ENCODE assay signal across 8 cellular contexts in genomic region chr6:116253188-116253504, GRCh38. TPM values are rescaled to one million over a fixed set of nuclear protein-coding genes. Genes with fewer than 3 reads are reported as not detected.
DNase-seq lines count a peak whose midpoint lies in the region; ATAC-seq, FAIRE-seq and TF ChIP-seq lines count a peak whose summit lies in the region.

No MANE protein-coding gene starts in this region.

- H4K20me1 ChIP-seq in PC-3 (ENCODE audit: low read length): 0 out of 2 replicates have a peak, but pooled peaks cover 4% of the 10 kb centered on the region

- no peaks in the 10 kb centered on the region for H3K36me3 ChIP-seq in CD4-positive, alpha-beta memory T cell (ENCODE audit: insufficient read depth, low read length)
- H3K36me3 ChIP-seq in PC-3 (ENCODE audit: low read depth, low read length) (no peaks in the 10 kb centered on the region), psoas muscle (ENCODE audit: insufficient read depth in 1 of 2, low read depth in 1 of 2) (no peaks in the 10 kb centered on the region)

- peak overlapping the region; percentile 86 for H3K4me2 ChIP-seq in PC-3 (ENCODE audit: low read length)

- no peak overlapping the region for H3K4me3 Mint-ChIP-seq in CD4-positive, alpha-beta memory T cell

- WGBS in psoas muscle, 3 donors: 39 to 42% (median 39%) methylated on average over 11 of the region's 11 CpGs

- no peak for FAIRE-seq in RCC 7860 (lab: Jason Lieb, UNC)

- no peaks in the 10 kb centered on the region for H3F3A ChIP-seq in PC-3 (ENCODE audit: low read length, unreplicated experiment)

- peak overlapping the region; percentile 66 to 96 for H3K4me3 ChIP-seq in CD4-positive, alpha-beta memory T cell (ENCODE audit: low read length in 2 of 2)
- H3K4me3 ChIP-seq in PC-3 (ENCODE audit: low read length) (peak overlapping the region; percentile 97), fibroblast of pulmonary artery (replicated peaks; ENCODE audit: low read depth, low read length) (peak overlapping the region; percentile 97), psoas muscle (peak overlapping the region; percentile 88)

- peaks cover 48% of the 10 kb centered on the region for H3K79me2 ChIP-seq in PC-3 (ENCODE audit: low read length)

- intact Hi-C loops in CD4-positive, alpha-beta memory T cell (cut with micrococcal nuclease): loop anchor here (2.0 to 10.0 kb wide), 2 partner anchors 148 to 428 kb away; partner anchors contain the start of genes KPNA5 and NT5DC1
- intact Hi-C loops in PC-3 (cut with micrococcal nuclease): no loop called here
- intact Hi-C loops in psoas muscle (cut with DNase I): no loop called here

- no peak overlapping the region for H3K27ac Mint-ChIP-seq in CD4-positive, alpha-beta memory T cell

- no peaks in the 10 kb centered on the region for H3K9me3 Mint-ChIP-seq in CD4-positive, alpha-beta memory T cell

- H3K4me1 ChIP-seq in CD4-positive, alpha-beta memory T cell (ENCODE audit: insufficient read depth, low read length): peaks cover 45% of the 10 kb centered on the region
- peaks cover 28% of the 10 kb centered on the region for H3K4me1 ChIP-seq in PC-3 (ENCODE audit: insufficient read depth, low read length)
- H3K4me1 ChIP-seq in psoas muscle: peaks cover 24% of the 10 kb centered on the region

- BruUV-seq in PC-3 (replicated peaks; lab: Mats Ljungman, UMichigan): no TSS peak

- no peaks in the 10 kb centered on the region for H3K27me3 ChIP-seq in CD4-positive, alpha-beta memory T cell (ENCODE audit: insufficient read depth, low read length)
- no peaks in the 10 kb centered on the region for H3K27me3 ChIP-seq in PC-3 (ENCODE audit: low read length)
- H3K27me3 ChIP-seq in psoas muscle (ENCODE audit: insufficient read depth in 3 of 3, low read length in 2 of 3): no peaks in the 10 kb centered on the region

- H3K9ac ChIP-seq in PC-3 (ENCODE audit: low read length): peak overlapping the region; percentile 93

- peak overlapping the region; percentile 93 for H2AFZ ChIP-seq in PC-3 (ENCODE audit: low read length)

- POLR2A ChIA-PET in CD4-positive, alpha-beta memory T cell (lab: Charles Lee; ENCODE audit: partially characterized antibody): interaction anchor here (1.0 to 4.6 kb wide), 7 partner anchors 9 to 428 kb away, joined by 3 to 79 read pairs (median 5); partner anchors contain the start of genes KPNA5, NT5DC1, RWDD1 and TSPYL1
- POLR2A ChIA-PET in PC-3 (lab: Charles Lee; ENCODE audit: unreplicated experiment): no interaction called here

- H3K27ac ChIP-seq in CD4-positive, alpha-beta memory T cell (ENCODE audit: low read depth, low read length): peak overlapping the region; percentile 97
- H3K27ac ChIP-seq in PC-3 (ENCODE audit: low read length): no peak overlapping the region
- peak overlapping the region; percentile 83 for H3K27ac ChIP-seq in psoas muscle

- H3K27me3 Mint-ChIP-seq in CD4-positive, alpha-beta memory T cell: no peaks in the 10 kb centered on the region

- H3K4me1 Mint-ChIP-seq in CD4-positive, alpha-beta memory T cell: peaks cover 9 to 37% (median 24%) of the 10 kb centered on the region in 4 donors

- no peak for TF ChIP-seq CTCF in PC-3 (conservative IDR thresholded peaks at IDR 0.05; ENCODE audit: low read depth, low read length)
- TF ChIP-seq CTCF in fibroblast of pulmonary artery (IDR thresholded peaks at IDR 0.05; ENCODE audit: low read length, missing control alignments): no peak
- TF ChIP-seq CTCF in psoas muscle (IDR thresholded peaks at IDR 0.05): no peak

- no peaks in the 10 kb centered on the region for H3K9me2 ChIP-seq in PC-3 (replicated peaks; ENCODE audit: low read length)

- no peaks in the 10 kb centered on the region for H3K9me3 ChIP-seq in CD4-positive, alpha-beta memory T cell (ENCODE audit: control insufficient read depth in 1 of 2, low read length in 2 of 2)
- H3K9me3 ChIP-seq in PC-3 (ENCODE audit: low read length) (no peaks in the 10 kb centered on the region), psoas muscle (no peaks in the 10 kb centered on the region)

- no peak for DNase-seq in CD4-positive, alpha-beta memory T cell
- DNase-seq in PC-3 (no peak), fibroblast of pulmonary artery (ENCODE audit: low read depth) (no peak), psoas muscle (no peak), HK-2 (ENCODE audit: unreplicated experiment) (no peak), NCI-H2107 treated with DMSO at 0.1 percent for 48 hours (lab: John Stamatoyannopoulos, UW; ENCODE audit: unreplicated experiment) (no peak), RCC 7860 (ENCODE audit: low spot score) (no peak)
- DNase-seq in activated effector memory CD4-positive, alpha-beta T cell treated with Interleukin-2 at 50 U/mL for 16 hours: no peak

- CTCF ChIA-PET in CD4-positive, alpha-beta memory T cell (lab: Charles Lee; ENCODE audit: partially characterized antibody): interaction anchor here (0.7 to 5.3 kb wide), 4 partner anchors 14 to 37 kb away, joined by 3 to 28 read pairs (median 4); partner anchors contain the start of gene TSPYL1
- CTCF ChIA-PET in PC-3 (lab: Charles Lee): no interaction called here

- peaks cover 0 to 8% of the 10 kb centered on the region in 2 donors for H3K36me3 Mint-ChIP-seq in CD4-positive, alpha-beta memory T cell

- ATAC-seq in PC-3: no peak
- ATAC-seq in psoas muscle: peak in 1 of 4 donors; percentile 3

RNA-seq across cellular contexts. Expression of gene TSPYL4, which starts 0.7 kb away (rescaled TPM):
- total RNA-seq in CD4-positive, alpha-beta memory T cell: 10 to 100 TPM; 22.3 to 23.0 TPM
- polyA plus RNA-seq in CD4-positive, alpha-beta memory T cell: 10 to 100 TPM in 1 of 2 donors, 1 to 10 TPM in 1; 8.0 to 14.8 TPM
- total RNA-seq in PC-3 (2014; rRNA removed) (8.0 and 10.1 TPM in 2 replicates), psoas muscle (10 to 100 TPM in 1 of 4 donors, 1 to 10 TPM in 3; 3.8 to 10.1 (median 7.6) TPM)
- polyA plus RNA-seq in psoas muscle: 1 to 10 TPM; 2.8 to 6.6 (median 2.9) TPM

RNA-seq across cellular contexts. Expression of gene TSPYL1, which starts 26.6 kb away (rescaled TPM):
- 100 to 1,000 TPM; 107 to 109 TPM for total RNA-seq in CD4-positive, alpha-beta memory T cell
- polyA plus RNA-seq in CD4-positive, alpha-beta memory T cell: 10 to 100 TPM; 41.8 to 62.0 TPM
- total RNA-seq in PC-3 (2014; rRNA removed) (35.1 and 38.8 TPM in 2 replicates), psoas muscle (100 to 1,000 TPM in 3 of 4 donors, 10 to 100 TPM in 1; 96.3 to 174 (median 130) TPM)
- 10 to 100 TPM; 20.5 to 55.1 (median 23.3) TPM for polyA plus RNA-seq in psoas muscle
